17 cellular contexts compared by ENCODE assay signal in genomic region chrX:129472116-129472515, GRCh38. TPM values are rescaled to one million over a fixed set of nuclear protein-coding genes. Genes with fewer than 3 reads are reported as not detected.
DNase-seq lines count a peak whose midpoint lies in the region; ATAC-seq and TF ChIP-seq lines count a peak whose summit lies in the region.
"Had no signal": no experiment of that assay in that cellular context is flagged by ENCODE, and none has a peak within 500 bp of the region (broad histone marks: within the 10 kb centered on the region; RNA-seq: fewer than 3 reads in every experiment).

No MANE protein-coding gene starts in this region.

- H3K27me3 Mint-ChIP-seq in activated T-cell treated with anti-CD3 and anti-CD28 coated beads, Interleukin-2, amount 50 U/mL, for 72 hours (ENCODE audit: low read depth), result peaks cover 8% of the 10 kb centered on the region
- H3K27me3 Mint-ChIP-seq: activated CD4-positive, alpha-beta T cell treated with anti-CD3 and anti-CD28 coated beads, Interleukin-2, amount 10 ng/mL, durations not matched to agents 7 days and 5 days; type B pancreatic cell had no signal

- H3K9ac ChIP-seq in GM23248, result no peak overlapping the region
- no peak overlapping the region for H3K9ac ChIP-seq in PC-3 (ENCODE audit: low read length)
- H3K9ac ChIP-seq: neural progenitor cell had no signal

- H3F3A ChIP-seq in GM23248 (ENCODE audit: insufficient read depth) (no peaks in the 10 kb centered on the region), PC-3 (ENCODE audit: low read length, unreplicated experiment) (no peaks in the 10 kb centered on the region)

- H3K4me3 ChIP-seq in GM23248 (no peak overlapping the region), PC-3 (ENCODE audit: low read length) (no peak overlapping the region)
- H3K4me3 ChIP-seq: dorsolateral prefrontal cortex, neural progenitor cell had no signal

- H3K4me3 Mint-ChIP-seq in activated T-cell treated with anti-CD3 and anti-CD28 coated beads, Interleukin-2, amount 50 U/mL, for 72 hours, result no peak overlapping the region
- H3K4me3 Mint-ChIP-seq: activated CD4-positive, alpha-beta T cell treated with anti-CD3 and anti-CD28 coated beads, Interleukin-2, amount 10 ng/mL, durations not matched to agents 7 days and 5 days; H9; mesothelial cell of epicardium; neural progenitor cell; type B pancreatic cell had no signal

- H4K20me1 ChIP-seq in GM23248 (ENCODE audit: insufficient read depth) (no peaks in the 10 kb centered on the region), PC-3 (ENCODE audit: low read length) (no peaks in the 10 kb centered on the region)

- H2AFZ ChIP-seq in GM23248, result no peak overlapping the region
- no peak overlapping the region for H2AFZ ChIP-seq in PC-3 (ENCODE audit: low read length)
- H2AFZ ChIP-seq: neural progenitor cell had no signal

- CTCF ChIA-PET in PC-3 (lab: Charles Lee), result interaction anchor here (0.6 kb wide), 1 partner anchor 50 kb away, joined by 6 read pairs; no protein-coding TSS in a partner anchor

- no peak for TF ChIP-seq CTCF in PC-3 (conservative IDR thresholded peaks at IDR 0.05; ENCODE audit: low read depth, low read length)

- H3K79me2 ChIP-seq in GM23248 (ENCODE audit: insufficient read depth) (no peaks in the 10 kb centered on the region), PC-3 (ENCODE audit: low read length) (no peaks in the 10 kb centered on the region)

- intact Hi-C loops in PC-3 (cut with micrococcal nuclease), result no loop called here

- H3K4me2 ChIP-seq in GM23248 (ENCODE audit: unreplicated experiment) (no peak overlapping the region), PC-3 (ENCODE audit: low read length) (peak overlapping the region; percentile 22)
- H3K4me2 ChIP-seq: neural progenitor cell had no signal

- in situ Hi-C loops in GM23248 (cut with MboI), result no loop called here

- H3K27me3 ChIP-seq in GM23248 (replicated peaks; ENCODE audit: insufficient read depth) (no peaks in the 10 kb centered on the region), PC-3 (ENCODE audit: low read length) (no peaks in the 10 kb centered on the region)
- H3K27me3 ChIP-seq: neural progenitor cell had no signal

- no peaks in the 10 kb centered on the region for H3K36me3 Mint-ChIP-seq in activated T-cell treated with anti-CD3 and anti-CD28 coated beads, Interleukin-2, amount 50 U/mL, for 72 hours (ENCODE audit: insufficient read depth in 2 of 2)

- peak; percentile 67 for DNase-seq in GM23248
- DNase-seq in PC-3, result peak; percentile 87
- peak; percentile 1 for DNase-seq in epithelial cell of prostate (ENCODE audit: low read depth, low spot score)
- peak; percentile 61 for DNase-seq in renal cortical epithelial cell (ENCODE audit: low read depth)
- no peak for DNase-seq in stimulated activated CD4-positive, alpha-beta T cell treated with anti-CD3 and anti-CD28 coated beads, Interleukin-15, amount 100 ng/mL, for 24 hours
- DNase-seq in activated T-cell treated with anti-CD3 and anti-CD28 coated beads, Interleukin-2, amount 50 U/mL, for 72 hours, result no peak
- DNase-seq: activated CD4-positive, alpha-beta T cell treated with anti-CD3 and anti-CD28 coated beads, Interleukin-2, amount 10 ng/mL, durations not matched to agents 7 days and 5 days; activated naive CD4-positive, alpha-beta T cell; dorsolateral prefrontal cortex; H9; NCI-H2081; stimulated activated naive CD8-positive, alpha-beta T cell treated with anti-CD3 and anti-CD28 coated beads, Interleukin-15, Interleukin-2, amounts not matched to agents 100 U/mL and 50 U/mL, for 24 hours had no signal

- no peaks in the 10 kb centered on the region for H3K9me3 Mint-ChIP-seq in activated T-cell treated with anti-CD3 and anti-CD28 coated beads, Interleukin-2, amount 50 U/mL, for 72 hours
- H3K9me3 Mint-ChIP-seq: activated CD4-positive, alpha-beta T cell treated with anti-CD3 and anti-CD28 coated beads, Interleukin-2, amount 10 ng/mL, durations not matched to agents 7 days and 5 days; H9; neural progenitor cell; type B pancreatic cell had no signal

- H3K9me3 ChIP-seq in GM23248 (ENCODE audit: low read depth) (no peaks in the 10 kb centered on the region), PC-3 (ENCODE audit: low read length) (no peaks in the 10 kb centered on the region)

- H3K27ac ChIP-seq in GM23248 (no peak overlapping the region), PC-3 (ENCODE audit: low read length) (0 out of 2 replicates have a peak overlapping the region, but pooled peaks have one; percentile 13), epithelial cell of prostate (no peak overlapping the region)
- H3K27ac ChIP-seq: dorsolateral prefrontal cortex, neural progenitor cell had no signal

- no peaks in the 10 kb centered on the region for H3K4me1 Mint-ChIP-seq in activated T-cell treated with anti-CD3 and anti-CD28 coated beads, Interleukin-2, amount 50 U/mL, for 72 hours (ENCODE audit: low read depth)
- H3K4me1 Mint-ChIP-seq: activated CD4-positive, alpha-beta T cell treated with anti-CD3 and anti-CD28 coated beads, Interleukin-2, amount 10 ng/mL, durations not matched to agents 7 days and 5 days; H9; mesothelial cell of epicardium; neural progenitor cell had no signal

- H3K27ac Mint-ChIP-seq in activated T-cell treated with anti-CD3 and anti-CD28 coated beads, Interleukin-2, amount 50 U/mL, for 72 hours, result no peak overlapping the region
- H3K27ac Mint-ChIP-seq: activated CD4-positive, alpha-beta T cell treated with anti-CD3 and anti-CD28 coated beads, Interleukin-2, amount 10 ng/mL, durations not matched to agents 7 days and 5 days; H9; neural progenitor cell; type B pancreatic cell had no signal

- BruUV-seq in PC-3 (replicated peaks; lab: Mats Ljungman, UMichigan), result no TSS peak

- H3K36me3 ChIP-seq in GM23248 (ENCODE audit: low read depth), result peaks cover 6% of the 10 kb centered on the region; the same call in 1 of the 2 replicates
- H3K36me3 ChIP-seq in PC-3 (ENCODE audit: low read depth, low read length), result peaks cover 7% of the 10 kb centered on the region

- WGBS in GM23248 (ENCODE audit: low coverage in 1 of 2, low lambda C conversion rate in 2 of 2, missing lambda C conversion rate in 2 of 2), 2 experiments, result 100% methylated on average over 1 of the region's 1 CpG

- ATAC-seq in PC-3, result peak; percentile 95
- no peak for ATAC-seq in GM18511 (IDR thresholded peaks at IDR 0.05; ENCODE audit: unreplicated experiment)
- ATAC-seq in activated T-cell treated with anti-CD3 and anti-CD28 coated beads, Interleukin-2, amount 50 U/mL, for 72 hours (replicated peaks in 1 of 2), result no peak
- ATAC-seq: Panc1; stimulated activated naive CD8-positive, alpha-beta T cell treated with anti-CD3 and anti-CD28 coated beads, Interleukin-15, Interleukin-2, amounts not matched to agents 100 U/mL and 50 U/mL, for 24 hours had no signal

- POLR2A ChIA-PET in PC-3 (lab: Charles Lee; ENCODE audit: unreplicated experiment), result interaction anchor here (0.6 kb wide), 1 partner anchor 68 kb away, joined by 3 read pairs; the partner anchor contains the start of gene OCRL

- no peaks in the 10 kb centered on the region for H3K9me2 ChIP-seq in GM23248 (ENCODE audit: insufficient read depth)
- H3K9me2 ChIP-seq in PC-3 (replicated peaks; ENCODE audit: low read length), result no peaks in the 10 kb centered on the region

- H3K4me1 ChIP-seq in GM23248 (ENCODE audit: insufficient read depth), result peaks cover 5% of the 10 kb centered on the region; the same call in 1 of the 2 replicates
- peaks cover 17% of the 10 kb centered on the region for H3K4me1 ChIP-seq in PC-3 (ENCODE audit: insufficient read depth, low read length)
- H3K4me1 ChIP-seq: neural progenitor cell had no signal

RNA-seq across cellular contexts. Expression of gene SMARCA1, which starts 51.2 kb away (rescaled TPM):
- total RNA-seq in GM23248 (2014; rRNA removed; shearing (Covaris generic)), result 36.9 and 40.7 TPM in 2 replicates
- 36.3 and 38.5 TPM in 2 replicates for polyA plus RNA-seq in GM23248 (2016; fragmentation: Nextera tagmentation; extraction: Ambion mirVana)
- total RNA-seq in PC-3 (2014; rRNA removed), result 34.8 and 35.6 TPM in 2 replicates
- 65.8 and 136 TPM in 2 replicates for total RNA-seq in renal cortical epithelial cell
- under 1 TPM; 0.36 to 0.44 TPM for total RNA-seq in activated T-cell treated with anti-CD3 and anti-CD28 coated beads, Interleukin-2, amount 50 U/mL, for 72 hours
- total RNA-seq: activated CD4-positive, alpha-beta T cell treated with anti-CD3 and anti-CD28 coated beads, Interleukin-2, amount 10 ng/mL, durations not matched to agents 7 days and 5 days had no signal

Comparison
In these comparisons a context has a peak if more than half of its experiments do, and no peak if none do; other contexts are left out.
1. DNase-seq: peak in GM23248 (single experiment), PC-3 (single experiment), epithelial cell of prostate (single experiment) and renal cortical epithelial cell (single experiment); none in stimulated activated CD4-positive, alpha-beta T cell treated with anti-CD3 and anti-CD28 coated beads, Interleukin-15, amount 100 ng/mL, for 24 hours (single experiment) and activated T-cell treated with anti-CD3 and anti-CD28 coated beads, Interleukin-2, amount 50 U/mL, for 72 hours (0 of 2).
2. RNA of gene SMARCA1, which starts 51.2 kb away (total RNA-seq): 65.8 to 136 TPM in renal cortical epithelial cell, 36.9 to 40.7 TPM in GM23248 and 34.8 to 35.6 TPM in PC-3; 0.36 to 0.44 TPM in activated T-cell treated with anti-CD3 and anti-CD28 coated beads, Interleukin-2, amount 50 U/mL, for 72 hours; every median in the first group is over 10 times any median in the second.